1 cellular context compared by ENCODE assay signal in the genomic region with DNA sequence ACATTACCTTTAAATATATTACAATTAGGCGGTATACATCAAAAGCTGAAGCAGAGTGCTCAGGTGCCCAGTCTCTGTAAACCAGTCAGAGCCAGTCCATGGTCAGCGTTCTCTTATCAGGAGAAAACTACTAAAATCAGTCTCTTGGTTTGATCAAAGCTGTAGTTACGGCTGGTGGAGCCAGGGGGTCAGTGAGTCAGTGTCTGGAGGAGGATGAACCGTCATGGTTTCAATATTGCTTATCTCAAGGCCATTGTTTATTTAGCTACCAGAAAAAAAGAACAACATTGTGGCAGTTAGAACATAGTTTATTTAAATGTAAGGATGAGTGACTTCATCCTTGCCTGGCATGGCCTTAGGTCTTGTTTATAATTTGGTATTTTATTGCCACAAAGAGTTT.
TF ChIP-seq lines count a peak whose summit lies in the region.

No MANE protein-coding gene starts in this region.

TF ChIP-seq in WTC11, 78 proteins besides CTCF, POLR2A, EP300 and RAD21 (continued from another document):
- TF ChIP-seq, protein P1, sequence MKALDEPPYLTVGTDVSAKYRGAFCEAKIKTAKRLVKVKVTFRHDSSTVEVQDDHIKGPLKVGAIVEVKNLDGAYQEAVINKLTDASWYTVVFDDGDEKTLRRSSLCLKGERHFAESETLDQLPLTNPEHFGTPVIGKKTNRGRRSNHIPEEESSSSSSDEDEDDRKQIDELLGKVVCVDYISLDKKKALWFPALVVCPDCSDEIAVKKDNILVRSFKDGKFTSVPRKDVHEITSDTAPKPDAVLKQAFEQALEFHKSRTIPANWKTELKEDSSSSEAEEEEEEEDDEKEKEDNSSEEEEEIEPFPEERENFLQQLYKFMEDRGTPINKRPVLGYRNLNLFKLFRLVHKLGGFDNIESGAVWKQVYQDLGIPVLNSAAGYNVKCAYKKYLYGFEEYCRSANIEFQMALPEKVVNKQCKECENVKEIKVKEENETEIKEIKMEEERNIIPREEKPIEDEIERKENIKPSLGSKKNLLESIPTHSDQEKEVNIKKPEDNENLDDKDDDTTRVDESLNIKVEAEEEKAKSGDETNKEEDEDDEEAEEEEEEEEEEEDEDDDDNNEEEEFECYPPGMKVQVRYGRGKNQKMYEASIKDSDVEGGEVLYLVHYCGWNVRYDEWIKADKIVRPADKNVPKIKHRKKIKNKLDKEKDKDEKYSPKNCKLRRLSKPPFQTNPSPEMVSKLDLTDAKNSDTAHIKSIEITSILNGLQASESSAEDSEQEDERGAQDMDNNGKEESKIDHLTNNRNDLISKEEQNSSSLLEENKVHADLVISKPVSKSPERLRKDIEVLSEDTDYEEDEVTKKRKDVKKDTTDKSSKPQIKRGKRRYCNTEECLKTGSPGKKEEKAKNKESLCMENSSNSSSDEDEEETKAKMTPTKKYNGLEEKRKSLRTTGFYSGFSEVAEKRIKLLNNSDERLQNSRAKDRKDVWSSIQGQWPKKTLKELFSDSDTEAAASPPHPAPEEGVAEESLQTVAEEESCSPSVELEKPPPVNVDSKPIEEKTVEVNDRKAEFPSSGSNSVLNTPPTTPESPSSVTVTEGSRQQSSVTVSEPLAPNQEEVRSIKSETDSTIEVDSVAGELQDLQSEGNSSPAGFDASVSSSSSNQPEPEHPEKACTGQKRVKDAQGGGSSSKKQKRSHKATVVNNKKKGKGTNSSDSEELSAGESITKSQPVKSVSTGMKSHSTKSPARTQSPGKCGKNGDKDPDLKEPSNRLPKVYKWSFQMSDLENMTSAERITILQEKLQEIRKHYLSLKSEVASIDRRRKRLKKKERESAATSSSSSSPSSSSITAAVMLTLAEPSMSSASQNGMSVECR (CRISPR knock-in tag; IDR thresholded peaks at IDR 0.05; ENCODE audit: borderline replicate concordance), result no peak
- TF ChIP-seq ETV6 (CRISPR knock-in tag; IDR thresholded peaks at IDR 0.05) (no peak), IRF2 (CRISPR knock-in tag; IDR thresholded peaks at IDR 0.05; ENCODE audit: borderline replicate concordance, low read depth) (no peak), ZNF263 (CRISPR knock-in tag; IDR thresholded peaks at IDR 0.05; ENCODE audit: low read depth) (no peak), SMAD3 (CRISPR knock-in tag; IDR thresholded peaks at IDR 0.05; ENCODE audit: borderline replicate concordance) (no peak), NFATC4 (CRISPR knock-in tag; IDR thresholded peaks at IDR 0.05) (no peak), ZNF532 (CRISPR knock-in tag; IDR thresholded peaks at IDR 0.05; ENCODE audit: borderline replicate concordance) (no peak), FOXJ3 (CRISPR knock-in tag; IDR thresholded peaks at IDR 0.05; ENCODE audit: borderline replicate concordance) (no peak), ZNF416 (CRISPR knock-in tag; IDR thresholded peaks at IDR 0.05) (no peak), JAZF1 (CRISPR knock-in tag; IDR thresholded peaks at IDR 0.05) (no peak), CREB1 (CRISPR knock-in tag; IDR thresholded peaks at IDR 0.05) (no peak), ZNF425 (CRISPR knock-in tag; conservative IDR thresholded peaks at IDR 0.05) (no peak)
